Comparison of ENCODE assay signal across 1 cellular context in genomic region chr6:24072038-24072746, GRCh38.
TF ChIP-seq lines count a peak whose summit lies in the region.

No MANE protein-coding gene starts in this region.

TF ChIP-seq in GM12878, 131 proteins besides CTCF, POLR2A, EP300 and RAD21 (continued from another document):
- TF ChIP-seq KAT2A (conservative IDR thresholded peaks at IDR 0.05; ENCODE audit: control insufficient read depth, low read depth, low read length) (no peak), TBL1XR1 (IDR thresholded peaks at IDR 0.05; ENCODE audit: low read depth, low read length) (no peak), ATF7 (IDR thresholded peaks at IDR 0.05; ENCODE audit: low read depth) (no peak), ZSCAN29 (IDR thresholded peaks at IDR 0.05) (no peak), SUPT20H (IDR thresholded peaks at IDR 0.05; ENCODE audit: borderline replicate concordance, control insufficient read depth, low read depth, low read length) (no peak), SREBF1 (IDR thresholded peaks at IDR 0.05; ENCODE audit: low read length) (no peak), POU2F2 (IDR thresholded peaks at IDR 0.05; ENCODE audit: borderline replicate concordance, low read depth, low read length) (no peak), DPF2 (IDR thresholded peaks at IDR 0.05) (0 out of 2 replicates have a peak, but pooled peaks have one; percentile 26), ZBTB4 (CRISPR knock-in tag; IDR thresholded peaks at IDR 0.05) (no peak), BCLAF1 (IDR thresholded peaks at IDR 0.05) (no peak)
TF ChIP-seq in GM12878: peak in this region for 8.
